ENCODE assay signal across 25 cellular contexts in genomic region chr2:40556298-40556697, GRCh38.
"Had no signal": no experiment of that assay in that cellular context is flagged by ENCODE, and none has a peak within 500 bp of the region (broad histone marks: within the 10 kb centered on the region; RNA-seq: fewer than 3 reads in every experiment).

No MANE protein-coding gene starts in this region.

- H3K4me3 ChIP-seq: colonic mucosa, gastroesophageal sphincter, skin epidermis, tibial artery, vagina had no signal

- ATAC-seq: activated CD8-positive, alpha-beta T cell treated with anti-CD3 and anti-CD28 coated beads, Interleukin-2, amount 10 ng/mL, durations not matched to agents 7 days and 5 days; activated naive CD4-positive, alpha-beta T cell treated with anti-CD3 and anti-CD28 coated beads, Interleukin-2, amount 50 U/mL, for 72 hours; esophagus mucosa; gastroesophageal sphincter; natural killer cell; right cardiac atrium had no signal

- H3K9me3 ChIP-seq: colonic mucosa, gastroesophageal sphincter, tibial artery, vagina had no signal

- H3K27ac ChIP-seq: colonic mucosa, gastroesophageal sphincter, skin epidermis, tibial artery, vagina had no signal

- H3K4me1 ChIP-seq: colonic mucosa, gastroesophageal sphincter, tibial artery, vagina had no signal

- H3K27me3 ChIP-seq: colonic mucosa, gastroesophageal sphincter, tibial artery, vagina had no signal

- H3K4me1 Mint-ChIP-seq: activated B cell treated with CpG ODN at 0.5 μM for 24 hours; activated CD4-positive, alpha-beta T cell treated with anti-CD3 and anti-CD28 coated beads, Interleukin-2, amount 10 ng/mL, durations not matched to agents 24 days and 14 days; natural killer cell had no signal

- H3K36me3 Mint-ChIP-seq: activated naive CD4-positive, alpha-beta T cell treated with anti-CD3 and anti-CD28 coated beads, Interleukin-2, amount 50 U/mL, for 72 hours; brain; natural killer cell had no signal

- DNase-seq: activated B cell treated with CpG ODN at 0.5 μM for 24 hours; activated CD4-positive, alpha-beta T cell treated with anti-CD3 and anti-CD28 coated beads, Interleukin-2, amount 10 ng/mL, durations not matched to agents 24 days and 14 days; activated CD8-positive, alpha-beta memory T cell treated with anti-CD3 and anti-CD28 coated beads, Interleukin-2, amount 50 U/mL, for 4 hours; activated CD8-positive, alpha-beta T cell treated with anti-CD3 and anti-CD28 coated beads, Interleukin-2, amount 10 ng/mL, durations not matched to agents 7 days and 5 days; activated effector memory CD4-positive, alpha-beta T cell treated with anti-CD3 and anti-CD28 coated beads, Interleukin-2, amount 50 U/mL, for 16 hours; activated T-cell treated with anti-CD3 and anti-CD28 coated beads, Interleukin-2, amount 50 U/mL, for 48 hours; amygdala; central memory CD4-positive, alpha-beta T cell; colonic mucosa; mammary epithelial cell; natural killer cell; occipital lobe; right cardiac atrium; stimulated activated CD4-positive, alpha-beta T cell treated with anti-CD3 and anti-CD28 coated beads, Interleukin-15, amount 100 ng/mL, for 24 hours; stimulated activated CD4-positive, alpha-beta T cell treated with anti-CD3 and anti-CD28 coated beads, Interleukin-4, amount 100 ng/mL, for 1 hour; stimulated activated naive CD4-positive, alpha-beta T cell; T-helper 2 cell; tibial artery had no signal

- H3K36me3 ChIP-seq: colonic mucosa, gastroesophageal sphincter, tibial artery, vagina had no signal

- H3K9me3 Mint-ChIP-seq: activated B cell treated with CpG ODN at 0.5 μM for 24 hours; activated CD4-positive, alpha-beta T cell treated with anti-CD3 and anti-CD28 coated beads, Interleukin-2, amount 10 ng/mL, durations not matched to agents 24 days and 14 days; brain had no signal

- H3K4me3 Mint-ChIP-seq: activated B cell treated with CpG ODN at 0.5 μM for 24 hours; activated CD4-positive, alpha-beta T cell treated with anti-CD3 and anti-CD28 coated beads, Interleukin-2, amount 10 ng/mL, durations not matched to agents 24 days and 14 days; activated CD8-positive, alpha-beta T cell treated with anti-CD3 and anti-CD28 coated beads, Interleukin-2, amount 10 ng/mL, durations not matched to agents 7 days and 5 days; brain; natural killer cell had no signal

- H3K27ac Mint-ChIP-seq: activated B cell treated with CpG ODN at 0.5 μM for 24 hours; activated CD4-positive, alpha-beta T cell treated with anti-CD3 and anti-CD28 coated beads, Interleukin-2, amount 10 ng/mL, durations not matched to agents 24 days and 14 days; activated CD8-positive, alpha-beta T cell treated with anti-CD3 and anti-CD28 coated beads, Interleukin-2, amount 10 ng/mL, durations not matched to agents 7 days and 5 days; activated naive CD4-positive, alpha-beta T cell treated with anti-CD3 and anti-CD28 coated beads, Interleukin-2, amount 50 U/mL, for 72 hours; brain; natural killer cell; progenitor cell of endocrine pancreas had no signal
